In genomic region chr22:43014062-43014875, GRCh38 we compare ENCODE assay signal across 8 cellular contexts. TPM values are rescaled to one million over a fixed set of nuclear protein-coding genes. Genes with fewer than 3 reads are reported as not detected.
DNase-seq lines count a peak whose midpoint lies in the region; ATAC-seq and TF ChIP-seq lines count a peak whose summit lies in the region.

No MANE protein-coding gene starts in this region.

- no peak for TF ChIP-seq POLR2A in lower leg skin (IDR thresholded peaks at IDR 0.05)

- peak overlapping the region; percentile 83 for H3K4me3 ChIP-seq in lower leg skin (ENCODE audit: low read depth, poor library complexity, severe bottlenecking)

- WGBS in lower leg skin, 2 donors: 2 to 5% methylated on average over 35 to 42 of the region's 47 CpGs

- intact Hi-C loops in lower leg skin (cut with DNase I; ENCODE audit: low total_unique reads): no loop called here

- TF ChIP-seq CTCF in GM10266 (IDR thresholded peaks at IDR 0.05; ENCODE audit: control insufficient read depth, insufficient read depth, low read depth, missing control alignments): no peak
- no peak for TF ChIP-seq CTCF in lower leg skin (IDR thresholded peaks at IDR 0.05)

- ATAC-seq in HG03097 (IDR thresholded peaks at IDR 0.05; ENCODE audit: low FRiP score, unreplicated experiment) (peak; percentile 7), GM18519 (IDR thresholded peaks at IDR 0.05; ENCODE audit: low FRiP score, unreplicated experiment) (no peak)
- peak; percentile 8 for ATAC-seq in stimulated activated naive CD8-positive, alpha-beta T cell treated with anti-CD3 and anti-CD28 coated beads, Interleukin-15, Interleukin-2, amounts not matched to agents 100 U/mL and 50 U/mL, for 24 hours

- DNase-seq in GM10266 (ENCODE audit: extremely low spot score) (peak; percentile 75), T-helper 22 cell (ENCODE audit: low read depth) (peak; percentile 57), cerebellum (ENCODE audit: low spot score) (peak; percentile 52), lower leg skin (ENCODE audit: low spot score in 2 of 2) (peak in 1 of 2 donors; percentile 90), A172 (ENCODE audit: low spot score) (no peak)
- DNase-seq in stimulated activated naive CD8-positive, alpha-beta T cell treated with anti-CD3 and anti-CD28 coated beads, Interleukin-15, Interleukin-2, amounts not matched to agents 100 U/mL and 50 U/mL, for 24 hours: peak; percentile 47

RNA-seq across cellular contexts. Expression of gene PACSIN2, which starts 0.7 kb away (rescaled TPM):
- total RNA-seq in cerebellum (24.5 TPM), lower leg skin (10 to 100 TPM; 46.3 to 88.8 (median 58.2) TPM)
- 31.4 and 35.9 TPM in 2 replicates for total RNA-seq in A172 (2014; rRNA removed; shearing (Covaris generic))
